ENCODE assay signal across 14 cellular contexts in the genomic region with DNA sequence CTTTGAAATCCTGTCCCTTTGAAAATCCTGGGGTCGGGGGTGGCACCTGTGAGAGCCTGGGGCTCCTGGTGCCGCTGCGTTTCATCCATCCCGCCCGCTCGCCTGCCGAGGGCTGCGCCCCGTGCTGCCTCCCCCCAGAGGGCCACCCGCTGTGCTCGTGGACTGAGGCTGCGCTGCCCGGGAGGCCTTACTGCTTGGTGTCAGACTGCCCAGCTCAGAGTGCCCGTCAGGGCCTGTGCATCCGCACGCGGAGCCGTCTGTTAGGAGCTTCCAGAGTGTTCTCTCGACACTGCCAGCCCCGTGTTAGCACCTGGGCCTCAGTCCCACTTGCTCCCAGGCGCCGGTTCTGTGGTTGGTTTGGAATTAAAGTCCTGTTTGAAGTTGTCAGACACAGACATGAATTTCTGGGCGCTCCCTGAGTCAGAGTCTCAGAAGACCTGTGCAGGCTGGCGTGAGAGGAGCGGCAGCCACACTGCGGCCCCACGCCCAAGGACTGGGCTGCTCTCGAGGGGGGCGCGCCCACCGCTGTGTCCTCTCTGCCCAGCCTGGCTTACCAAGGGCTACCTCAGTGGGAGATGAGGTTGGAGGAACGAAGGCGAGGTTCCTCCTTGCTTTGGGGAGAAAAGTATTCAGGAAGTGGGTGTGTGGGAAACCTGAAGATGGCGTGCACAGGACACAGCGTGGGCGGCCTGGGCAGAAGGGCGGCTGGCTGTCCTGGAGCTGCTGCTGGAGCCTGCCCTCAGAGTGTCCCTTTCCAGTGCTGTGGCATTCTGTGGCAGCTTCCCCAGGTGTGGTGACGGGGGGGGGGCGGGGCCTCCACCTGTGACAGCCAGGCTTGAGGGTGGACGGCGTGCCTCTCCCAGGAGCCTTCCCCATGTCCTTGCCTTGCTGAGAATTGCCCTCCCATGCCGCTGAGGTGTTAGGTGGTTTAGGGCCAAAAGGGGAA.
"Had no signal": no experiment of that assay in that cellular context is flagged by ENCODE, and none has a peak within 500 bp of the region (broad histone marks: within the 10 kb centered on the region; RNA-seq: fewer than 3 reads in every experiment).

No MANE protein-coding gene starts in this region.

- H3K4me3 Mint-ChIP-seq: activated CD4-positive, alpha-beta T cell treated with anti-CD3 and anti-CD28 coated beads for 36 hours; activated naive CD8-positive, alpha-beta T cell; brain; central memory CD8-positive, alpha-beta T cell; neural progenitor cell had no signal

- H3K27ac Mint-ChIP-seq: activated CD4-positive, alpha-beta T cell treated with anti-CD3 and anti-CD28 coated beads for 36 hours; activated naive CD8-positive, alpha-beta T cell; activated T-helper 2 cell treated with anti-CD3 and anti-CD28 coated beads, Interferon-gamma antibody, Interleukin-2, Interleukin-4, amounts not matched to agents 10 μg/mL and 5 μg/mL and 100 μg/mL, durations not matched to agents 14 hours and 24 hours and 36 hours had no signal

- H3K4me1 Mint-ChIP-seq: activated CD4-positive, alpha-beta T cell treated with anti-CD3 and anti-CD28 coated beads for 36 hours; brain; central memory CD8-positive, alpha-beta T cell had no signal

- H3K27me3 Mint-ChIP-seq: activated CD4-positive, alpha-beta T cell treated with anti-CD3 and anti-CD28 coated beads for 36 hours; activated naive CD8-positive, alpha-beta T cell; central memory CD8-positive, alpha-beta T cell had no signal

- DNase-seq: activated CD4-positive, alpha-beta T cell treated with anti-CD3 and anti-CD28 coated beads for 36 hours; foreskin fibroblast; glutamatergic neuron; ovary; sigmoid colon; spleen; stomach; testis; upper lobe of right lung had no signal

- H3K9me3 Mint-ChIP-seq: activated T-helper 2 cell treated with anti-CD3 and anti-CD28 coated beads, Interferon-gamma antibody, Interleukin-2, Interleukin-4, amounts not matched to agents 10 μg/mL and 5 μg/mL and 100 μg/mL, durations not matched to agents 14 hours and 24 hours and 36 hours; brain; central memory CD8-positive, alpha-beta T cell; neural progenitor cell had no signal

- ATAC-seq: activated CD4-positive, alpha-beta T cell treated with anti-CD3 and anti-CD28 coated beads for 36 hours; upper lobe of right lung had no signal
